ENCODE assay signal across 8 cellular contexts in the genomic region with DNA sequence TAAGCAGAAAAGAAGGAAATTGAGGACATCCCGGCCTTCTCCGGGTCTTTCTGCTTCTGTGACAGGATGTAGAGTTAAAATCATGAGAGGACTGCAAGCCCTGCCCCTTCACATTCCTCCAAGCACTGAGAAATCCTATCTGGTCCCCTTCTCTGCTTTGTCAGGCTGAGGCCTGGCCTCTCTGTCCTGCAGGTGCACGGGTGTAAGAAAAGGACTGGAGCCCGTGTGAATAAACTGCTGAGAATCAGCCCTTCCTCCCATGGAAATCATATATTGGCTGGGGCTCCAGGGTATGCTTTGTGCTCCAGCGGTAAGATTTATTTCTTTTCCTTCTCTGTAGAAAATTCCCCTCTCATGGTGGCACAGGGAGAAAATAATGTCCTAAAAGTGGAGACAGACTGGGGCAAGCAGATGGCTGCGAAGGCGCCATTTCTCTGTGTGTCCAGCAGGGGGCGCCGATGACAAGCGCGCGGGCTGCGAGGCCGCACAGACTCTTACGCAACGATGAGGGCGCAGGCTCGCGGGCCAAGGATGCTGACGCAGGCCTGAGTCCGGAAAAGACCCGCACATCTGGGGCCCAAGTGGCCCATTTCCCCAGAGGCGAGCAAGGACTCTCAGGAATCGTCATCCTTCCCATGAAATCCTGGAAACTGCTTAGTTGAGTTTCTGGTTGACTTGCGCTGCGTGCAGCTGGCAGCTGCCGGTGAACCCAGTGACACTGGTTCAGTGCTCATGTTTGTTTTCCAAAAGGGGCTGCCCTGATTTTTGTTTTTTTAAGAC.
DNase-seq lines count a peak whose midpoint lies in the region; ATAC-seq, FAIRE-seq and TF ChIP-seq lines count a peak whose summit lies in the region.

No MANE protein-coding gene starts in this region.

- CTCF ChIA-PET in AG04450 (lab: Charles Lee) = interaction anchor here (0.7 to 1.1 kb wide), 5 partner anchors 10 to 526 kb away, joined by 3 to 5 read pairs (median 4); no protein-coding TSS in a partner anchor

- no peaks in the 10 kb centered on the region for H3K79me2 ChIP-seq in smooth muscle cell (ENCODE audit: low read depth)

- WGBS in smooth muscle cell (ENCODE audit: low lambda C conversion rate) = 16% methylated on average over 27 of the region's 27 CpGs

- DNase-seq in AG04450 (ENCODE audit: low read depth, low spot score) (peak; percentile 81), NCI-H2107 treated with DMSO at 0.1 percent for 48 hours (lab: John Stamatoyannopoulos, UW; ENCODE audit: unreplicated experiment) (peak; percentile 10), WERI-Rb-1 (peak; percentile 70), bronchial epithelial cell (ENCODE audit: low read depth) (peak; percentile 54), inferior parietal cortex (ENCODE audit: extremely low spot score) (peak; percentile 91), smooth muscle cell (lab: John Stamatoyannopoulos, UW; ENCODE audit: unreplicated experiment) (peak; percentile 63)

- H3K9ac ChIP-seq in smooth muscle cell (ENCODE audit: low read depth) = no peak overlapping the region

- H3K4me3 ChIP-seq in AG04450 (ENCODE audit: low read depth, low read length) = peak overlapping the region; percentile 36
- H3K4me3 ChIP-seq in WERI-Rb-1 (ENCODE audit: low read depth, low read length) = peak overlapping the region; percentile 18
- no peak overlapping the region for H3K4me3 ChIP-seq in bronchial epithelial cell (ENCODE audit: low read depth, low read length)
- peak overlapping the region; percentile 47 for H3K4me3 ChIP-seq in smooth muscle cell

- H3K27ac ChIP-seq in AG04450 (ENCODE audit: low read depth, low read length) (peak overlapping the region; percentile 77), WERI-Rb-1 (no peak overlapping the region), smooth muscle cell (ENCODE audit: low read depth) (peak overlapping the region; percentile 48)

- no peak for FAIRE-seq in bronchial epithelial cell (lab: Jason Lieb, UNC)

- POLR2A ChIA-PET in AG04450 (lab: Yijun Ruan, JAX) = no interaction called here

- ATAC-seq in GM18868 (IDR thresholded peaks at IDR 0.05; ENCODE audit: unreplicated experiment) (peak; percentile 96), HG03103 (IDR thresholded peaks at IDR 0.05; ENCODE audit: low read depth, unreplicated experiment) (peak; percentile 92)

- peak overlapping the region; percentile 84 for H3K4me2 ChIP-seq in smooth muscle cell

- no peaks in the 10 kb centered on the region for H4K20me1 ChIP-seq in smooth muscle cell (ENCODE audit: low read depth)

- H3F3A ChIP-seq in smooth muscle cell (ENCODE audit: low read depth) = no peaks in the 10 kb centered on the region

- no peaks in the 10 kb centered on the region for H3K36me3 ChIP-seq in WERI-Rb-1
- H3K36me3 ChIP-seq in bronchial epithelial cell (ENCODE audit: control insufficient read depth, insufficient read depth, low read length) = no peaks in the 10 kb centered on the region
- no peaks in the 10 kb centered on the region for H3K36me3 ChIP-seq in smooth muscle cell (ENCODE audit: low read depth)

- H3K9me3 ChIP-seq in AG04450 (ENCODE audit: control insufficient read depth, insufficient read depth, low read length) (no peaks in the 10 kb centered on the region), WERI-Rb-1 (ENCODE audit: severe bottlenecking) (no peaks in the 10 kb centered on the region), smooth muscle cell (replicated peaks; ENCODE audit: low read depth) (no peaks in the 10 kb centered on the region)

- H2AFZ ChIP-seq in smooth muscle cell (ENCODE audit: low read depth) = peak overlapping the region; percentile 98

- peaks cover 11% of the 10 kb centered on the region for H3K4me1 ChIP-seq in smooth muscle cell (ENCODE audit: low read depth)

- no peaks in the 10 kb centered on the region for H3K27me3 ChIP-seq in AG04450 (ENCODE audit: control insufficient read depth, insufficient read depth, low read length)
- no peaks in the 10 kb centered on the region for H3K27me3 ChIP-seq in WERI-Rb-1 (ENCODE audit: insufficient read depth, low read depth, severe bottlenecking)
- H3K27me3 ChIP-seq in bronchial epithelial cell (ENCODE audit: control insufficient read depth, insufficient read depth, low read length) = no peaks in the 10 kb centered on the region
- H3K27me3 ChIP-seq in smooth muscle cell (ENCODE audit: low read depth) = no peaks in the 10 kb centered on the region

- TF ChIP-seq CTCF in AG04450 (IDR thresholded peaks at IDR 0.05; ENCODE audit: low read depth, low read length) (peak; percentile 94), WERI-Rb-1 (IDR thresholded peaks at IDR 0.05; ENCODE audit: low read depth, low read length) (peak; percentile 93), bronchial epithelial cell (IDR thresholded peaks at IDR 0.05; ENCODE audit: insufficient read depth, low read length, severe bottlenecking) (peak; percentile 98), smooth muscle cell (IDR thresholded peaks at IDR 0.05; ENCODE audit: borderline replicate concordance, insufficient read depth, poor library complexity, severe bottlenecking) (peak; percentile 97)

Comparison
In these comparisons a context has a peak if more than half of its experiments do, and no peak if none do; other contexts are left out.
1. DNase-seq: peak in every context shown above with its lines; median percentile 91 in inferior parietal cortex; 81 in AG04450; 70 in WERI-Rb-1; 63 in smooth muscle cell; 54 in bronchial epithelial cell; 10 in NCI-H2107 treated with DMSO at 0.1 percent for 48 hours.